ENCODE assay signal across 8 cellular contexts in the genomic region with DNA sequence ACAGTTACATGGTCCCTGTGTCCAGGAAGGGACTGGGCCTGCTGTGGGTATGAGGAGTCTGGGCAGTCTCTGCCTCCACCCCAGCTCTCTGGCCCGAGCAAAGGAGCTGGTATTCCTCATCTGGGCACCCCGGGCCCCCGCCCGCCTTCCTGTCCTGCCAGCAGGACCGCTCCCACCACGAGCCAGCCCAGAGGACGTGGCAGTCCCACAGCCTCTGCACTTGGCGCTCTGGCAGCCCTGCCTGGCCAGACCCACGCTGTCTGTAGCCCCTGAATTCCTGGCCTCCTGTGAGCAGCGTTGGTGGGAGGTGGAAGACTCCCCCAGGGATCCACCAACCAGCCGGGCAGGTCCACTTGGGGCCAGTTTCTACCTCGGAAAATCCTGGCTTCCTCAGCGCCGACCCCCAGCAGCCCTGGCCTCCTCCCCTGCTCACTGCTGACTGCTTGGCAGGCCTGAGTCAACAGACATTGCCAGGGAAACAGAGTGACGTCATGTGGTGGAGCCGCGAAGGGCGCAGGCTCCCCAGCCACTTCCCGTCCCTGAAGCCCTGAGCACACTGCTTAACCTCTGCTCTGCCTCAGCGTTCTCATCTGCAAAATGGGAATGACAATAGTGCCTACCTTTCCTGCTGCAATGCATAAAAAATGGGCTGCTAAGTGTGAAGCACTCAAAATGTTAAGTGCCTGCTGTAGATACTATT. TPM values are rescaled to one million over a fixed set of nuclear protein-coding genes. Genes with fewer than 3 reads are reported as not detected.
DNase-seq lines count a peak whose midpoint lies in the region; ATAC-seq, FAIRE-seq and TF ChIP-seq lines count a peak whose summit lies in the region.

No MANE protein-coding gene starts in this region.

- H3K27me3 ChIP-seq in H9 (ENCODE audit: insufficient read depth, low read length) = no peaks in the 10 kb centered on the region
- no peaks in the 10 kb centered on the region for H3K27me3 ChIP-seq in parathyroid adenoma (ENCODE audit: control insufficient read depth, insufficient read depth, low read length)
- H3K27me3 ChIP-seq in transverse colon = no peaks in the 10 kb centered on the region

- no peak overlapping the region for H2BK120ac ChIP-seq in H9 (ENCODE audit: low read depth, low read length, poor library complexity, severe bottlenecking)

- no CpG with 5 or more reads among the region's 20 CpGs for WGBS in H9 (ENCODE audit: extremely low coverage, insufficient read length, low lambda C conversion rate)
- WGBS in transverse colon (ENCODE audit: low coverage in 1 of 2), 2 donors = 25% methylated on average over 20 of the region's 20 CpGs; no CpG with 5 or more reads in 1 of the 2 donors

- H3K36me3 ChIP-seq in parathyroid adenoma (ENCODE audit: control insufficient read depth, insufficient read depth, low read length) (no peaks in the 10 kb centered on the region), transverse colon (no peaks in the 10 kb centered on the region)

- H3K4me3 ChIP-seq in parathyroid adenoma (ENCODE audit: low read depth, low read length) (no peak overlapping the region), transverse colon (peak overlapping the region in 1 of 4 donors; percentile 22)

- no peak for FAIRE-seq in frontal cortex (lab: Jason Lieb, UNC)

- no peak overlapping the region for H4K5ac ChIP-seq in H9 (ENCODE audit: insufficient read length, low read depth, low read length)

- H3K14ac ChIP-seq in H9 (ENCODE audit: insufficient read depth, low read length) = peak overlapping the region; percentile 34; the same call in 1 of the 2 replicates

- H2BK12ac ChIP-seq in H9 (ENCODE audit: insufficient read length, low read depth, low read length) = no peak overlapping the region

- H3K23ac ChIP-seq in H9 (ENCODE audit: insufficient read length, low read depth, low read length) = no peak overlapping the region

- intact Hi-C loops in transverse colon (cut with DNase I; ENCODE audit: low total_unique reads) = loop anchor here (10.0 kb wide), 1 partner anchor 113 kb away; a partner anchor contains a TSS

- H4K8ac ChIP-seq in H9 (replicated peaks; ENCODE audit: insufficient read length, low read depth, low read length) = no peak overlapping the region

- H4K20me1 ChIP-seq in H9 (ENCODE audit: control insufficient read depth, insufficient read depth, insufficient read length) = no peaks in the 10 kb centered on the region

- DNase-seq in AG08395 (ENCODE audit: low spot score) (peak; percentile 97), H9 (peak; percentile 61), RPMI8226 (peak; percentile 87), frontal cortex (ENCODE audit: low spot score in 2 of 2) (peak; percentile 83 to 91), transverse colon (peak; percentile 89)
- DNase-seq in activated gamma-delta T cell treated with anti-CD3 and anti-CD28 coated beads, Interleukin-2, amount 50 U/mL, for 16 hours (ENCODE audit: low read depth) = peak; percentile 45

- H3T11ph ChIP-seq in H9 (ENCODE audit: low read length) = no peak overlapping the region

- no peak overlapping the region for H2BK20ac ChIP-seq in H9 (ENCODE audit: low read depth, low read length, poor library complexity, severe bottlenecking)

- no peak overlapping the region for H2BK15ac ChIP-seq in H9 (ENCODE audit: low read depth, low read length)

- in situ Hi-C loops in transverse colon (cut with MboI; ENCODE audit: low pct_ligation_motif_present in 1 of 4, low pct_unique_long_range_greater_than_20kb in 1 of 4, low sequenced_read_pairs in 3 of 4) = loop anchor here in 3 of 4 donors (10.0 to 25.0 kb wide), 5 partner anchors 100 to 350 kb away; no protein-coding TSS in a partner anchor

- no peak for ATAC-seq in GM18517 (IDR thresholded peaks at IDR 0.05; ENCODE audit: unreplicated experiment)

- H3K23me2 ChIP-seq in H9 (ENCODE audit: insufficient read length, low read depth, low read length, poor library complexity, severe bottlenecking) = no peaks in the 10 kb centered on the region

- H3K4me2 ChIP-seq in H9 (ENCODE audit: insufficient read depth, insufficient read length, low read length) (no peak overlapping the region), parathyroid adenoma (ENCODE audit: low read length) (no peak overlapping the region)

- no peak overlapping the region for H4K91ac ChIP-seq in H9 (ENCODE audit: insufficient read length, low read depth, low read length)

- TF ChIP-seq CTCF in H9 (conservative IDR thresholded peaks at IDR 0.05) = no peak
- no peak for TF ChIP-seq CTCF in parathyroid adenoma (IDR thresholded peaks at IDR 0.05)
- no peak for TF ChIP-seq CTCF in transverse colon (IDR thresholded peaks at IDR 0.05)

- H2AFZ ChIP-seq in H9 (ENCODE audit: low read length) = no peak overlapping the region
- peak overlapping the region; percentile 75 for H2AFZ ChIP-seq in parathyroid adenoma

- no peak for TF ChIP-seq EP300 in transverse colon (IDR thresholded peaks at IDR 0.05; ENCODE audit: low read depth)

- H3K27ac Mint-ChIP-seq in H9 = no peak overlapping the region

- H3K4me1 ChIP-seq in H9 (ENCODE audit: insufficient read depth, low read length) (no peaks in the 10 kb centered on the region), parathyroid adenoma (peaks cover 2% of the 10 kb centered on the region), transverse colon (peaks cover 14 to 39% (median 30%) of the 10 kb centered on the region in 4 donors)

- H3K4ac ChIP-seq in H9 (ENCODE audit: low read depth, low read length) = no peak overlapping the region

- H3K36me3 Mint-ChIP-seq in H9 (ENCODE audit: insufficient read depth in 1 of 3, low read depth in 3 of 3) = no peaks in the 10 kb centered on the region

- H3K9me3 ChIP-seq in H9 (ENCODE audit: control insufficient read depth, low read depth, low read length) (no peaks in the 10 kb centered on the region), parathyroid adenoma (ENCODE audit: control insufficient read depth, low read length) (no peaks in the 10 kb centered on the region), transverse colon (no peaks in the 10 kb centered on the region)

- peak overlapping the region; percentile 43 for H3K18ac ChIP-seq in H9 (ENCODE audit: insufficient read length, low read depth, low read length)

- H2BK5ac ChIP-seq in H9 (ENCODE audit: insufficient read length, low read length) = no peak overlapping the region

- H3K9ac ChIP-seq in H9 (ENCODE audit: extremely low read depth, insufficient read length, low read length) (no peak overlapping the region), parathyroid adenoma (no peak overlapping the region)

- H3K27me3 Mint-ChIP-seq in H9 (ENCODE audit: low read depth) = peaks cover 10% of the 10 kb centered on the region

- no peak overlapping the region for H3K4me3 Mint-ChIP-seq in H9

- TF ChIP-seq POLR2A in transverse colon (IDR thresholded peaks at IDR 0.05) = peak; percentile 69

- H3K79me1 ChIP-seq in H9 (ENCODE audit: insufficient read depth, low read depth, low read length, poor library complexity, severe bottlenecking) = no peaks in the 10 kb centered on the region

- H2AK5ac ChIP-seq in H9 (ENCODE audit: insufficient read length, low read length) = no peak overlapping the region

- H3K27ac ChIP-seq in H9 (ENCODE audit: insufficient read length, low read depth, low read length) (no peak overlapping the region), parathyroid adenoma (peak overlapping the region; percentile 63), transverse colon (peak overlapping the region; percentile 79 to 90 (median 84))

- H3K79me2 ChIP-seq in H9 (ENCODE audit: insufficient read depth, low read length) (no peaks in the 10 kb centered on the region), parathyroid adenoma (no peaks in the 10 kb centered on the region)

- no peaks in the 10 kb centered on the region for H3K9me3 Mint-ChIP-seq in H9

- peaks cover 6 to 22% of the 10 kb centered on the region in 2 experiments; a peak in 3 of 4 replicates for H3K4me1 Mint-ChIP-seq in H9

- no peak overlapping the region for H3K56ac ChIP-seq in H9 (ENCODE audit: insufficient read length, low read depth, low read length)

RNA-seq across cellular contexts. Expression of a gene that starts 21.6 kb away (rescaled TPM):
- total RNA-seq in H9 (2021) (63.0 and 63.8 TPM in 2 replicates), frontal cortex (15.5 TPM), transverse colon (10 to 100 TPM; 13.4 to 44.2 (median 27.1) TPM)

RNA-seq across cellular contexts. Expression of a gene that starts 34.0 kb away (rescaled TPM):
- 0.37 and 0.55 TPM in 2 replicates for total RNA-seq in H9 (2021)
- 11.0 TPM for total RNA-seq in frontal cortex
- total RNA-seq in transverse colon = 100 to 1,000 TPM in 1 of 4 donors, 10 to 100 TPM in 2, 1 to 10 TPM in 1; 8.4 to 147 (median 25.8) TPM

Comparison
In these comparisons a context has a peak if more than half of its experiments do, and no peak if none do; other contexts are left out.
1. DNase-seq: peak in every context shown above with its lines; median percentile 97 in AG08395; 89 in transverse colon; 87 in RPMI8226; 87 in frontal cortex; 61 in H9; 45 in activated gamma-delta T cell treated with anti-CD3 and anti-CD28 coated beads, Interleukin-2, amount 50 U/mL, for 16 hours.